In the genomic region with DNA sequence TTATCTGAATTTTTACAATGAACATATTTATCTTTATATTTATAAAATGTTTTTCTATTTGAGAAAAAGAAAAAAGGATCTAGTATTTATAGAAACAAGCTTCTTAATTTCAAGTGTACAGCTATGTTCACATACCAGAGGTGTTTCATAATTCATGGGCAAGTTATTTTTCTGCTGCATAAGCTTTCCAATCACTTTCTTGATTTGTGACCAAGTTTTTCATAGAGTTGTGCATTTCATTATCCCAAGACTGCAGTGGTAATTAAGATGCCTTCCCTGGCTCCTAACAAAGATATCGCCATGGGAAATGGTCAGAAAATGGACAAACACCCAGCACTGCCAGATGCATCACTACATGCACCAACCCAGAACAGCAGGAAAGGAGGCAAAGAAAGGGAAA, we compare ENCODE assay signal across 15 cellular contexts.
"Had no signal": no experiment of that assay in that cellular context is flagged by ENCODE, and none has a peak within 500 bp of the region (broad histone marks: within the 10 kb centered on the region; RNA-seq: fewer than 3 reads in every experiment).

No MANE protein-coding gene starts in this region.

- H3K36me3 ChIP-seq: cardiac muscle cell, esophagus squamous epithelium, gastrocnemius medialis, thoracic aorta had no signal

- H2AFZ ChIP-seq: parathyroid adenoma had no signal

- ATAC-seq: gastrocnemius medialis; left ventricle myocardium superior; stimulated activated naive CD8-positive, alpha-beta T cell treated with anti-CD3 and anti-CD28 coated beads, Interleukin-15, amount 100 ng/mL, for 72 hours had no signal

- H3K4me1 ChIP-seq: parathyroid adenoma had no signal

- FAIRE-seq: colon, kidney had no signal

- H3K27ac ChIP-seq: cardiac muscle cell, esophagus squamous epithelium, gastrocnemius medialis, parathyroid adenoma, thoracic aorta had no signal

- H3K4me3 ChIP-seq: cardiac muscle cell, esophagus squamous epithelium, gastrocnemius medialis, thoracic aorta had no signal

- H3K9ac ChIP-seq: parathyroid adenoma had no signal

- H3K27ac Mint-ChIP-seq: activated CD4-positive, alpha-beta memory T cell treated with anti-CD3 and anti-CD28 coated beads for 36 hours; stimulated activated naive CD8-positive, alpha-beta T cell treated with anti-CD3 and anti-CD28 coated beads, Interleukin-15, amount 100 ng/mL, for 72 hours had no signal

- H3K4me3 Mint-ChIP-seq: activated CD4-positive, alpha-beta memory T cell treated with anti-CD3 and anti-CD28 coated beads for 36 hours; stimulated activated naive CD8-positive, alpha-beta T cell treated with anti-CD3 and anti-CD28 coated beads, Interleukin-15, amount 100 ng/mL, for 72 hours had no signal

- H3K9me3 ChIP-seq: esophagus squamous epithelium, gastrocnemius medialis, thoracic aorta had no signal

- DNase-seq: activated CD4-positive, alpha-beta memory T cell treated with anti-CD3 and anti-CD28 coated beads for 36 hours; activated CD4-positive, alpha-beta T cell treated with anti-CD3 and anti-CD28 coated beads for 1 hour; activated T-cell treated with anti-CD3 and anti-CD28 coated beads, Interleukin-2, amount 50 U/mL, for 48 hours; esophagus squamous epithelium; gastrocnemius medialis; kidney; left ventricle myocardium superior; stimulated activated CD4-positive, alpha-beta T cell treated with anti-CD3 and anti-CD28 coated beads, Interleukin-15, amount 100 ng/mL, for 24 hours; stimulated activated CD4-positive, alpha-beta T cell treated with anti-CD3 and anti-CD28 coated beads, Interleukin-4, amount 100 ng/mL, for 24 hours; stimulated activated naive CD8-positive, alpha-beta T cell treated with anti-CD3 and anti-CD28 coated beads, Interleukin-15, amount 100 ng/mL, for 72 hours; T-helper 9 cell had no signal

- H3K27me3 Mint-ChIP-seq: activated CD4-positive, alpha-beta memory T cell treated with anti-CD3 and anti-CD28 coated beads for 36 hours; stimulated activated naive CD8-positive, alpha-beta T cell treated with anti-CD3 and anti-CD28 coated beads, Interleukin-15, amount 100 ng/mL, for 72 hours had no signal

- H3K9me3 Mint-ChIP-seq: activated CD4-positive, alpha-beta memory T cell treated with anti-CD3 and anti-CD28 coated beads for 36 hours; stimulated activated naive CD8-positive, alpha-beta T cell treated with anti-CD3 and anti-CD28 coated beads, Interleukin-15, amount 100 ng/mL, for 72 hours had no signal

- H3K27me3 ChIP-seq: cardiac muscle cell, esophagus squamous epithelium, gastrocnemius medialis had no signal
